ENCODE assay signal across 17 cellular contexts in genomic region chr3:149816326-149816725, GRCh38. TPM values are rescaled to one million over a fixed set of nuclear protein-coding genes. Genes with fewer than 3 reads are reported as not detected.
DNase-seq lines count a peak whose midpoint lies in the region; ATAC-seq and TF ChIP-seq lines count a peak whose summit lies in the region.
"Had no signal": no experiment of that assay in that cellular context is flagged by ENCODE, and none has a peak within 500 bp of the region (broad histone marks: within the 10 kb centered on the region; RNA-seq: fewer than 3 reads in every experiment).

No MANE protein-coding gene starts in this region.

- POLR2A ChIA-PET in HEK293 (lab: Yijun Ruan, JAX) = no interaction called here

- DNase-seq in adrenal gland (no peak), left lung (no peak), mucosa of gallbladder (ENCODE audit: low spot score) (no peak), tibial artery (no peak), NCI-H748 (lab: John Stamatoyannopoulos, UW; ENCODE audit: unreplicated experiment) (no peak)
- no peak for DNase-seq in stimulated activated naive CD8-positive, alpha-beta T cell treated with anti-CD3 and anti-CD28 coated beads, Interleukin-15, Interleukin-2, amounts not matched to agents 100 U/mL and 50 U/mL, for 24 hours
- DNase-seq: esophagus squamous epithelium, hypothalamus, left ventricle myocardium superior, MG63, NCI-H1930, NCI-H526, nucleus accumbens, small intestine had no signal

- no peaks in the 10 kb centered on the region; the same call in none of the 2 replicates for H3K4me1 ChIP-seq in HEK293 (ENCODE audit: control insufficient read depth, insufficient read depth, low read length)
- peaks cover 16 to 59% of the 10 kb centered on the region in 2 donors for H3K4me1 ChIP-seq in adrenal gland (replicated peaks in 1 of 2)
- H3K4me1 ChIP-seq in left lung = peaks cover 11 to 78% of the 10 kb centered on the region in 2 donors
- peaks cover 0 to 53% (median 15%) of the 10 kb centered on the region in 4 donors for H3K4me1 ChIP-seq in tibial artery

- peaks cover 74% of the 10 kb centered on the region for H3K4me1 Mint-ChIP-seq in stimulated activated memory B cell treated with anti-CD40 and anti-IgM and Interleukin-4, amounts not matched to agents 10 μg/mL and 1 μg/mL and 100 μg/mL, for 72 hours

- no peaks in the 10 kb centered on the region for H3K27me3 Mint-ChIP-seq in stimulated activated memory B cell treated with anti-CD40 and anti-IgM and Interleukin-4, amounts not matched to agents 10 μg/mL and 1 μg/mL and 100 μg/mL, for 72 hours

- TF ChIP-seq CTCF in HEK293 (tag by site-specific recombination; IDR thresholded peaks at IDR 0.05) (no peak), adrenal gland (IDR thresholded peaks at IDR 0.05) (no peak), left lung (IDR thresholded peaks at IDR 0.05) (no peak), tibial artery (IDR thresholded peaks at IDR 0.05) (no peak)

- peak overlapping the region; percentile 6 for H3K27ac Mint-ChIP-seq in stimulated activated memory B cell treated with anti-CD40 and anti-IgM and Interleukin-4, amounts not matched to agents 10 μg/mL and 1 μg/mL and 100 μg/mL, for 72 hours

- no peaks in the 10 kb centered on the region for H3K9me3 ChIP-seq in HEK293 (ENCODE audit: control insufficient read depth, insufficient read depth, low read depth, low read length)
- H3K9me3 ChIP-seq in adrenal gland (replicated peaks in 1 of 3) = no peaks in the 10 kb centered on the region
- no peaks in the 10 kb centered on the region for H3K9me3 ChIP-seq in left lung
- no peaks in the 10 kb centered on the region for H3K9me3 ChIP-seq in tibial artery
- H3K9me3 ChIP-seq: esophagus squamous epithelium, MG63 had no signal

- CTCF ChIA-PET in HEK293 (lab: Yijun Ruan, JAX) = no interaction called here

- no peak for TF ChIP-seq POLR2A in adrenal gland (IDR thresholded peaks at IDR 0.05)

- no peaks in the 10 kb centered on the region for H3K27me3 ChIP-seq in adrenal gland
- no peaks in the 10 kb centered on the region for H3K27me3 ChIP-seq in left lung
- no peaks in the 10 kb centered on the region for H3K27me3 ChIP-seq in tibial artery
- H3K27me3 ChIP-seq: esophagus squamous epithelium, MG63 had no signal

- H3K9me3 Mint-ChIP-seq in stimulated activated memory B cell treated with anti-CD40 and anti-IgM and Interleukin-4, amounts not matched to agents 10 μg/mL and 1 μg/mL and 100 μg/mL, for 72 hours = no peaks in the 10 kb centered on the region

- H3K4me3 Mint-ChIP-seq in stimulated activated memory B cell treated with anti-CD40 and anti-IgM and Interleukin-4, amounts not matched to agents 10 μg/mL and 1 μg/mL and 100 μg/mL, for 72 hours = no peak overlapping the region

- H3K36me3 ChIP-seq in HEK293 (ENCODE audit: control insufficient read depth in 2 of 2, insufficient read depth in 1 of 2, low read length in 2 of 2) (no peaks in the 10 kb centered on the region), adrenal gland (replicated peaks in 1 of 2) (no peaks in the 10 kb centered on the region), left lung (no peaks in the 10 kb centered on the region), tibial artery (no peaks in the 10 kb centered on the region)
- H3K36me3 ChIP-seq: esophagus squamous epithelium, MG63 had no signal

- no peak overlapping the region for H3K27ac ChIP-seq in HEK293 (ENCODE audit: extremely low read depth, low read depth, low read length)
- peak overlapping the region in 3 of 5 donors; percentile 18 to 46 (median 27) for H3K27ac ChIP-seq in adrenal gland
- H3K27ac ChIP-seq in left lung = peak overlapping the region; percentile 98 to 99
- H3K27ac ChIP-seq in tibial artery = peak overlapping the region in 1 of 2 donors; percentile 7
- H3K27ac ChIP-seq: C4-2B had no signal

- intact Hi-C loops in adrenal gland (cut with DNase I) (no loop called here), left lung (cut with DNase I) (no loop called here), tibial artery (cut with DNase I; ENCODE audit: low total_unique reads) (no loop called here)

- peaks cover 18% of the 10 kb centered on the region for H3K36me3 Mint-ChIP-seq in stimulated activated memory B cell treated with anti-CD40 and anti-IgM and Interleukin-4, amounts not matched to agents 10 μg/mL and 1 μg/mL and 100 μg/mL, for 72 hours

- H3K4me3 ChIP-seq in HEK293 (ENCODE audit: low read depth, low read length) (no peak overlapping the region), adrenal gland (peak overlapping the region in 1 of 4 donors; percentile 74), left lung (peak overlapping the region in 1 of 2 donors; percentile 73), tibial artery (no peak overlapping the region)
- H3K4me3 ChIP-seq: esophagus squamous epithelium, MG63 had no signal

- no peak for ATAC-seq in left lung
- ATAC-seq in stimulated activated memory B cell treated with anti-CD40 and anti-IgM and Interleukin-4, amounts not matched to agents 10 μg/mL and 1 μg/mL and 100 μg/mL, for 72 hours = no peak
- no peak for ATAC-seq in stimulated activated naive CD8-positive, alpha-beta T cell treated with anti-CD3 and anti-CD28 coated beads, Interleukin-15, Interleukin-2, amounts not matched to agents 100 U/mL and 50 U/mL, for 24 hours
- ATAC-seq: left ventricle myocardium superior had no signal

- 36 to 52% (median 41%) methylated on average over 2 of the region's 2 CpGs for WGBS in adrenal gland, 4 donors

TF ChIP-seq in HEK293, 187 proteins besides CTCF, POLR2A, EP300 and RAD21 (continues in another document):
- TF ChIP-seq ZNF114 (tag by site-specific recombination; IDR thresholded peaks at IDR 0.05) = no peak
- no peak for TF ChIP-seq ZNF175 (tag by site-specific recombination; IDR thresholded peaks at IDR 0.05)
- no peak for TF ChIP-seq ZNF174 (tag by site-specific recombination; IDR thresholded peaks at IDR 0.05)
- no peak for TF ChIP-seq ZNF394 (tag by site-specific recombination; IDR thresholded peaks at IDR 0.05; ENCODE audit: borderline replicate concordance)
- TF ChIP-seq HIC1 (tag by site-specific recombination; IDR thresholded peaks at IDR 0.05) = no peak
- 0 out of 2 replicates have a peak, but pooled peaks have one; percentile 26 for TF ChIP-seq FEZF1 (tag by site-specific recombination; IDR thresholded peaks at IDR 0.05)
- TF ChIP-seq ZNF776 (tag by site-specific recombination; IDR thresholded peaks at IDR 0.05; ENCODE audit: borderline replicate concordance) = no peak
- no peak for TF ChIP-seq ZNF350 (tag by site-specific recombination; IDR thresholded peaks at IDR 0.05)
- TF ChIP-seq SP2 (tag by site-specific recombination; IDR thresholded peaks at IDR 0.05) = no peak
- TF ChIP-seq SCRT2 (tag by site-specific recombination; IDR thresholded peaks at IDR 0.05) = no peak
- TF ChIP-seq ZNF37A (tag by site-specific recombination; IDR thresholded peaks at IDR 0.05) = no peak
- TF ChIP-seq ZNF416 (tag by site-specific recombination; IDR thresholded peaks at IDR 0.05) = no peak
- TF ChIP-seq SP7 (tag by site-specific recombination; IDR thresholded peaks at IDR 0.05) = peak; percentile 50; the same call in 1 of the 2 replicates
- TF ChIP-seq YY1 (tag by site-specific recombination; IDR thresholded peaks at IDR 0.05) = no peak
- TF ChIP-seq ZNF24 (tag by site-specific recombination; IDR thresholded peaks at IDR 0.05) = no peak

RNA-seq across cellular contexts. Expression of gene RNF13, which starts 3.3 kb away (rescaled TPM):
- total RNA-seq in adrenal gland (100 to 1,000 TPM in 2 of 8 donors, 10 to 100 TPM in 6; 53.1 to 136 (median 77.4) TPM), left lung (100 to 1,000 TPM in 1 of 2 donors, 10 to 100 TPM in 1; 89.2 to 126 TPM), mucosa of gallbladder (76.0 TPM)
- 10 to 100 TPM; 28.6 to 80.8 (median 35.0) TPM for polyA plus RNA-seq in adrenal gland

RNA-seq across cellular contexts. Expression of gene ANKUB1, which starts 24.0 kb away (rescaled TPM):
- total RNA-seq in adrenal gland (not detected), left lung (1 to 10 TPM in 1 of 2 donors, not detected in 1; 2.2 TPM), mucosa of gallbladder (not detected)
- polyA plus RNA-seq in adrenal gland = not detected
- total RNA-seq: esophagus squamous epithelium, left ventricle myocardium superior had no signal
- polyA plus RNA-seq: small intestine had no signal
